In the genomic region with DNA sequence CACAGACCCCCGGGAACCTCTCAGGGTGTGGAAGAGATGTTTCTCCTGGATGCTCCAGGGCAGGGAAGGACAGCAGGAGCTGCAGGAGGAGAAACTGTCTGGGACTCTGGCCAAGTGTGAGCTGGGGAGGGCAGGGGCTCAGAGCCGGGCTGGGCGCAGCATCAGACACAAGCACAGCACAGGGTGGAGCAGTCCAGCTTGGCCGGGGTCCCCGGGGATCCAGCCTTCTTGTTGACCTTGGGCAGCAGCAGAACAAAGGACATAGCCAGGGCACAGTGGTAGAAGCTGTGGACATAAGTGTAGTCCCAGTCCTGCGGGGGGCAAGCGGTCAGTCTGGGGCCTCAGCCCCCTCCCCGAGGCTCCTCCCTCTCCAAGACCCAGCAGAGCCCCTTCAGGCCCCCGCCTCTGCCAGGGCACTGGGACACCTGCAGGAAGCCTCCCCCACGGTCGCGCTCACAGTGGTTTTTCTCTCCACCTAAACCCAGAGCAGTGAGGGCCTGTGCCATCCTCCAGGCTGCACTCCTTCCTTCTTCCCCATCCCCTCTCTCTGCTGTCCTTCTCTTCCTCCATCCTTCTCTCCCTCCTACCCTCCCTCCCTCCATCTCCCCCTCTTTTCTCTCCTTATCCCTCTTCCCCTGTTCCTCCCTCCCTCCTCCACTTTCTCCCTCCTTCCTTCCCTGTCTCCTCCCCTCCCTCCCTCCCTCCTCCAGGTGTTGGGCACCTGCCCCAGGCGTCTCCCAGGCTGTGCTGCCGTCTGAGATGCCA, we compare ENCODE assay signal across 14 cellular contexts. TPM values are rescaled to one million over a fixed set of nuclear protein-coding genes. Genes with fewer than 3 reads are reported as not detected.
A peak's percentile ranks its signal among the peaks of the same experiment; 100 is the strongest.
DNase-seq lines count a peak whose midpoint lies in the region; ATAC-seq, FAIRE-seq and TF ChIP-seq lines count a peak whose summit lies in the region.
"Had no signal": no experiment of that assay in that cellular context is flagged by ENCODE, and none has a peak within 500 bp of the region (broad histone marks: within the 10 kb centered on the region; RNA-seq: fewer than 3 reads in every experiment).

No MANE protein-coding gene starts in this region.

- DNase-seq in DMS 273 treated with DMSO at 0.1 percent for 48 hours (lab: John Stamatoyannopoulos, UW) (peak; percentile 40), NCI-H2081 treated with DMSO at 0.1 percent for 48 hours (lab: John Stamatoyannopoulos, UW) (peak; percentile 44), osteoblast (ENCODE audit: insufficient read length, low spot score, missing footprints) (peak; percentile 74), H54 (ENCODE audit: insufficient read length, low spot score) (no peak), Calu3 (no peak)
- DNase-seq: activated naive CD4-positive, alpha-beta T cell; NCI-H187 treated with DMSO at 0.1 percent for 48 hours; stimulated activated naive CD8-positive, alpha-beta T cell treated with anti-CD3 and anti-CD28 coated beads, Interleukin-15, Interleukin-2, amounts not matched to agents 100 U/mL and 50 U/mL, for 24 hours had no signal

- no peaks in the 10 kb centered on the region for H3K79me2 ChIP-seq in osteoblast (ENCODE audit: insufficient read depth, low read length)

- no peaks in the 10 kb centered on the region for H4K20me1 ChIP-seq in osteoblast (ENCODE audit: insufficient read depth, low read length)

- H3K4me1 Mint-ChIP-seq in Calu3 (ENCODE audit: low read depth, unreplicated experiment), result no peaks in the 10 kb centered on the region
- H3K4me1 Mint-ChIP-seq: IgD-negative memory B cell had no signal

- BruUV-seq in Calu3 (replicated peaks; lab: Mats Ljungman, UMichigan), result no TSS peak

- CTCF ChIA-PET in Calu3 (lab: Charles Lee), result no interaction called here

- no peak overlapping the region for H3K4me2 ChIP-seq in osteoblast (ENCODE audit: insufficient read depth, low read length)

- H2AFZ ChIP-seq in osteoblast (ENCODE audit: low read length), result no peak overlapping the region

- H3K27me3 Mint-ChIP-seq in Calu3 (ENCODE audit: unreplicated experiment), result peaks cover 18% of the 10 kb centered on the region

- peaks cover 4% of the 10 kb centered on the region for H3K4me1 ChIP-seq in osteoblast (ENCODE audit: insufficient read depth, low read length)

- H3K36me3 ChIP-seq in osteoblast (ENCODE audit: insufficient read depth, low read length), result no peaks in the 10 kb centered on the region

- intact Hi-C loops in Calu3 (cut with micrococcal nuclease; ENCODE audit: unreplicated experiment), result no loop called here

- no peaks in the 10 kb centered on the region for H3K9me3 Mint-ChIP-seq in Calu3 (ENCODE audit: low read depth, unreplicated experiment)
- H3K9me3 Mint-ChIP-seq: IgD-negative memory B cell had no signal

- no peak overlapping the region for H3K4me3 ChIP-seq in osteoblast (ENCODE audit: insufficient read depth, low read length)

- FAIRE-seq in H54 (lab: Jason Lieb, UNC), result no peak
- FAIRE-seq: RCC 7860 had no signal

- H3K4me3 Mint-ChIP-seq in Calu3 (ENCODE audit: low read depth, unreplicated experiment), result no peak overlapping the region
- H3K4me3 Mint-ChIP-seq: IgD-negative memory B cell had no signal

- H3K36me3 Mint-ChIP-seq in Calu3 (ENCODE audit: insufficient read depth, unreplicated experiment), result no peaks in the 10 kb centered on the region

- ATAC-seq in GM21529 (IDR thresholded peaks at IDR 0.05; ENCODE audit: unreplicated experiment) (no peak), GM18520 (IDR thresholded peaks at IDR 0.05; ENCODE audit: unreplicated experiment) (no peak)
- ATAC-seq: stimulated activated naive CD8-positive, alpha-beta T cell treated with anti-CD3 and anti-CD28 coated beads, Interleukin-15, Interleukin-2, amounts not matched to agents 100 U/mL and 50 U/mL, for 24 hours had no signal

- no peak overlapping the region for H3K27ac Mint-ChIP-seq in Calu3 (ENCODE audit: unreplicated experiment)
- H3K27ac Mint-ChIP-seq: IgD-negative memory B cell had no signal

- H3K9me3 ChIP-seq in osteoblast (ENCODE audit: low read depth, low read length), result no peaks in the 10 kb centered on the region

- TF ChIP-seq POLR2A in H54 (IDR thresholded peaks at IDR 0.05; ENCODE audit: low read depth, low read length), result no peak

- TF ChIP-seq CTCF in osteoblast (IDR thresholded peaks at IDR 0.05; ENCODE audit: extremely low read depth, low read depth, low read length) (no peak), Calu3 (IDR thresholded peaks at IDR 0.05; ENCODE audit: unreplicated experiment) (no peak)

- peak overlapping the region; percentile 54 for H3K27ac ChIP-seq in cingulate gyrus (ENCODE audit: low read depth, low read length)
- no peak overlapping the region for H3K27ac ChIP-seq in osteoblast (ENCODE audit: low read depth, low read length)
- H3K27ac ChIP-seq: C4-2B had no signal

- H3K27me3 ChIP-seq in osteoblast (ENCODE audit: insufficient read depth, low read length), result peaks cover 11% of the 10 kb centered on the region

RNA-seq across cellular contexts. Expression of a gene that starts 10.1 kb away (rescaled TPM):
- total RNA-seq in osteoblast, result not detected in 2 replicates
- not detected in 2 replicates for total RNA-seq in Calu3 (2022)

RNA-seq across cellular contexts. Expression of a gene that starts 19.8 kb away (rescaled TPM):
- total RNA-seq in osteoblast (under 0.01 and 0.29 TPM in 2 replicates), Calu3 (2022) (0.14 TPM in 1 of 2 replicates, not detected in the other)

RNA-seq across cellular contexts. Expression of a gene that starts 35.8 kb away (rescaled TPM):
- total RNA-seq in osteoblast, result 25.3 TPM in 2 replicates
- 9.3 and 11.6 TPM in 2 replicates for total RNA-seq in Calu3 (2022)

RNA-seq across cellular contexts. Expression of a gene that starts 54.9 kb away (rescaled TPM):
- total RNA-seq in osteoblast (8.0 and 9.0 TPM in 2 replicates), Calu3 (2022) (15.1 and 19.9 TPM in 2 replicates)

Comparison
In these comparisons a context has a peak if more than half of its experiments do, and no peak if none do; other contexts are left out.
1. DNase-seq: peak in DMS 273 treated with DMSO at 0.1 percent for 48 hours (single experiment), NCI-H2081 treated with DMSO at 0.1 percent for 48 hours (single experiment) and osteoblast (single experiment); none in H54 (single experiment) and Calu3 (single experiment).